Comparison of ENCODE assay signal across 28 cellular contexts in genomic region chr15:62639906-62640605, GRCh38.
"Had no signal": no experiment of that assay in that cellular context is flagged by ENCODE, and none has a peak within 500 bp of the region (broad histone marks: within the 10 kb centered on the region; RNA-seq: fewer than 3 reads in every experiment).

No MANE protein-coding gene starts in this region.

- H3K9me3 ChIP-seq: esophagus squamous epithelium, heart right ventricle, mucosa of descending colon, pancreas, right lobe of liver, suprapubic skin, transverse colon had no signal

- FAIRE-seq: pancreas, small intestine had no signal

- H3K4me3 ChIP-seq: coronary artery, dorsolateral prefrontal cortex, esophagus squamous epithelium, heart right ventricle, lung, mucosa of descending colon, pancreas, right lobe of liver, suprapubic skin, transverse colon had no signal

- DNase-seq: dorsolateral prefrontal cortex; effector CD8-positive, alpha-beta T cell; endodermal cell; esophagus squamous epithelium; foreskin melanocyte; glutamatergic neuron; heart right ventricle; hypothalamus; immature natural killer cell; islet precursor cell; kidney glomerular epithelial cell; mucosa of descending colon; naive B cell; nephron progenitor cell; occipital lobe; pancreas; retina; right lobe of liver; small intestine; stimulated activated CD4-positive, alpha-beta T cell treated with anti-CD3 and anti-CD28 coated beads, Interleukin-15, amount 100 ng/mL, for 24 hours; stimulated activated CD4-positive, alpha-beta T cell treated with anti-CD3 and anti-CD28 coated beads, Interleukin-2, amount 100 ng/mL, for 48 hours; stimulated activated naive CD4-positive, alpha-beta T cell; stimulated activated naive CD8-positive, alpha-beta T cell treated with anti-CD3 and anti-CD28 coated beads, Interleukin-15, amount 100 ng/mL, for 72 hours; transverse colon had no signal

- ATAC-seq: mucosa of descending colon; pancreas; right lobe of liver; stimulated activated naive CD8-positive, alpha-beta T cell treated with anti-CD3 and anti-CD28 coated beads, Interleukin-15, amount 100 ng/mL, for 72 hours had no signal

- H3K36me3 ChIP-seq: esophagus squamous epithelium, heart right ventricle, pancreas, right lobe of liver, suprapubic skin, transverse colon had no signal

- H3K4me1 ChIP-seq: pancreas, right lobe of liver had no signal

- H3K27me3 ChIP-seq: dorsolateral prefrontal cortex, esophagus squamous epithelium, heart right ventricle, pancreas, right lobe of liver, suprapubic skin, transverse colon had no signal

- H3K27ac ChIP-seq: coronary artery, dorsolateral prefrontal cortex, epithelial cell of prostate, esophagus squamous epithelium, heart right ventricle, pancreas, right lobe of liver, suprapubic skin, transverse colon had no signal
